ENCODE assay signal across 10 cellular contexts in the genomic region with DNA sequence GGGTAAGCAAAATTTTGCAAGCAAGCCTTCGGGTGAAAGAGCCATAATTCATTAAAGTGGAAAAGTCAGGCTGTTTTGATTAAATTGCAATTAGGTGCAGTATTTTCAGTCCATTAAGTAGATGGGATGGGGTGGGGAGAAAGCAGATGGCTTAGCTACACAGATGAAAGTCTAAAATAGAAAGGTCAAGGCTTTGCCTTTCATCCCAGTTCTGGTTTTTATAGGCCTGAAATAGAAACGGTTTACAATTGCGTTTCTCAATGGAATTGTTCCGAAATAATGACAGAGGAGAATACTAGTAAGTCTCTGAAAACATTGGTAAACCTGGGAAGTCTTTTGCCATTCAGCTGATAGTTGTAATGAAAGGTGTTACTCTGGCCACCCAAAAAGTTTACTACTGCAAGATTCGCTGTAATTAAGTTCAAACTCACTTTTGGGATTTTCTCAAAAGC. TPM values are rescaled to one million over a fixed set of nuclear protein-coding genes. Genes with fewer than 3 reads are reported as not detected.
A peak's percentile ranks its signal among the peaks of the same experiment; 100 is the strongest.
DNase-seq lines count a peak whose midpoint lies in the region; ATAC-seq and TF ChIP-seq lines count a peak whose summit lies in the region.
"Had no signal": no experiment of that assay in that cellular context is flagged by ENCODE, and none has a peak within 500 bp of the region (broad histone marks: within the 10 kb centered on the region; RNA-seq: fewer than 3 reads in every experiment).

No MANE protein-coding gene starts in this region.

- H3K9me3 ChIP-seq in SK-N-MC (ENCODE audit: low read depth, low read length) = no peaks in the 10 kb centered on the region

- H3K36me3 Mint-ChIP-seq in activated T-cell treated with anti-CD3 and anti-CD28 coated beads, Interleukin-2, amount 50 U/mL, for 72 hours (ENCODE audit: insufficient read depth in 2 of 2) = peaks cover 3% of the 10 kb centered on the region in 2 donors
- peaks cover 6% of the 10 kb centered on the region for H3K36me3 Mint-ChIP-seq in glutamatergic neuron (ENCODE audit: unreplicated experiment)
- peaks cover 5% of the 10 kb centered on the region for H3K36me3 Mint-ChIP-seq in stimulated activated effector memory CD8-positive, alpha-beta T cell treated with anti-CD3 and anti-CD28 coated beads, Interleukin-12 subunit alpha, Interleukin-12 subunit beta, amount 100 ng/mL, for 72 hours

- no peak for ATAC-seq in activated T-cell treated with anti-CD3 and anti-CD28 coated beads, Interleukin-2, amount 50 U/mL, for 72 hours (replicated peaks in 1 of 2)
- no peak for ATAC-seq in stimulated activated effector memory CD8-positive, alpha-beta T cell treated with anti-CD3 and anti-CD28 coated beads, Interleukin-12 subunit alpha, Interleukin-12 subunit beta, amount 100 ng/mL, for 72 hours
- no peak for ATAC-seq in HG03095 (IDR thresholded peaks at IDR 0.05; ENCODE audit: unreplicated experiment)

- no peak for TF ChIP-seq CTCF in glutamatergic neuron (IDR thresholded peaks at IDR 0.05; ENCODE audit: partially characterized antibody, unreplicated experiment)

- no peaks in the 10 kb centered on the region for H3K36me3 ChIP-seq in SK-N-MC (ENCODE audit: insufficient read depth, low read length)

- H3K27ac ChIP-seq in SK-N-MC = no peak overlapping the region

- H3K27ac Mint-ChIP-seq in activated T-cell treated with anti-CD3 and anti-CD28 coated beads, Interleukin-2, amount 50 U/mL, for 72 hours = no peak overlapping the region
- peak overlapping the region; percentile 94 for H3K27ac Mint-ChIP-seq in glutamatergic neuron (ENCODE audit: unreplicated experiment)
- H3K27ac Mint-ChIP-seq in stimulated activated effector memory CD8-positive, alpha-beta T cell treated with anti-CD3 and anti-CD28 coated beads, Interleukin-12 subunit alpha, Interleukin-12 subunit beta, amount 100 ng/mL, for 72 hours = peak overlapping the region; percentile 71

- H3K4me3 Mint-ChIP-seq in activated T-cell treated with anti-CD3 and anti-CD28 coated beads, Interleukin-2, amount 50 U/mL, for 72 hours = peak overlapping the region; percentile 88 to 98
- peak overlapping the region; percentile 98 for H3K4me3 Mint-ChIP-seq in glutamatergic neuron (ENCODE audit: unreplicated experiment)
- H3K4me3 Mint-ChIP-seq in stimulated activated effector memory CD8-positive, alpha-beta T cell treated with anti-CD3 and anti-CD28 coated beads, Interleukin-12 subunit alpha, Interleukin-12 subunit beta, amount 100 ng/mL, for 72 hours = peak overlapping the region; percentile 81

- no peak overlapping the region for H3K9ac ChIP-seq in SK-N-MC (ENCODE audit: insufficient read length)

- peak overlapping the region; percentile 87 for H3K4me3 ChIP-seq in SK-N-MC

- DNase-seq in activated T-cell treated with anti-CD3 and anti-CD28 coated beads, Interleukin-2, amount 50 U/mL, for 72 hours = no peak
- DNase-seq in activated T-cell treated with anti-CD3 and anti-CD28 coated beads, Interleukin-2, amount 50 U/mL, for 1 hour = no peak
- DNase-seq in SK-N-MC (ENCODE audit: low read depth, low spot score) (no peak), glutamatergic neuron (no peak), foreskin melanocyte (no peak), NOMO-1 (lab: John Stamatoyannopoulos, UW; ENCODE audit: unreplicated experiment in 2 of 2) (no peak)
- no peak for DNase-seq in stimulated activated effector memory CD8-positive, alpha-beta T cell treated with anti-CD3 and anti-CD28 coated beads, Interleukin-12 subunit alpha, Interleukin-12 subunit beta, amount 100 ng/mL, for 72 hours (ENCODE audit: low spot score in 2 of 2)
- DNase-seq: SIG-M5; stimulated activated CD4-positive, alpha-beta T cell treated with anti-CD3 and anti-CD28 coated beads, Interleukin-4, amount 100 ng/mL, for 4 hours had no signal

- H3K9me3 Mint-ChIP-seq in activated T-cell treated with anti-CD3 and anti-CD28 coated beads, Interleukin-2, amount 50 U/mL, for 72 hours = no peaks in the 10 kb centered on the region
- H3K9me3 Mint-ChIP-seq in glutamatergic neuron (ENCODE audit: unreplicated experiment) = peaks cover 3% of the 10 kb centered on the region
- H3K9me3 Mint-ChIP-seq in stimulated activated effector memory CD8-positive, alpha-beta T cell treated with anti-CD3 and anti-CD28 coated beads, Interleukin-12 subunit alpha, Interleukin-12 subunit beta, amount 100 ng/mL, for 72 hours = no peaks in the 10 kb centered on the region

- H3K4me1 Mint-ChIP-seq in activated T-cell treated with anti-CD3 and anti-CD28 coated beads, Interleukin-2, amount 50 U/mL, for 72 hours (ENCODE audit: low read depth) = peaks cover 7% of the 10 kb centered on the region
- peaks cover 25% of the 10 kb centered on the region for H3K4me1 Mint-ChIP-seq in glutamatergic neuron (ENCODE audit: low read depth, unreplicated experiment)
- peaks cover 8% of the 10 kb centered on the region for H3K4me1 Mint-ChIP-seq in stimulated activated effector memory CD8-positive, alpha-beta T cell treated with anti-CD3 and anti-CD28 coated beads, Interleukin-12 subunit alpha, Interleukin-12 subunit beta, amount 100 ng/mL, for 72 hours

- H3K27me3 Mint-ChIP-seq in activated T-cell treated with anti-CD3 and anti-CD28 coated beads, Interleukin-2, amount 50 U/mL, for 72 hours (ENCODE audit: low read depth) = peaks cover 52% of the 10 kb centered on the region
- peaks cover 3% of the 10 kb centered on the region for H3K27me3 Mint-ChIP-seq in glutamatergic neuron (ENCODE audit: unreplicated experiment)

RNA-seq across cellular contexts. Expression of a gene that starts 1.5 kb away (rescaled TPM):
- under 1 TPM; 0.07 to 0.12 TPM for total RNA-seq in activated T-cell treated with anti-CD3 and anti-CD28 coated beads, Interleukin-2, amount 50 U/mL, for 72 hours
- 52.5 TPM for total RNA-seq in glutamatergic neuron (ENCODE audit: unreplicated experiment)

Comparison
In these comparisons a context has a peak if more than half of its experiments do, and no peak if none do; other contexts are left out.
1. RNA of a gene that starts 1.5 kb away (total RNA-seq): 52.5 TPM in glutamatergic neuron (single experiment); 0.07 to 0.12 TPM in activated T-cell treated with anti-CD3 and anti-CD28 coated beads, Interleukin-2, amount 50 U/mL, for 72 hours; every median in the first group is over 10 times any median in the second.
2. Peak in every context shown above with its lines, with median percentiles within 50 percentile points of each other: H3K4me3 Mint-ChIP-seq.